ENCODE assay signal across 16 cellular contexts in the genomic region with DNA sequence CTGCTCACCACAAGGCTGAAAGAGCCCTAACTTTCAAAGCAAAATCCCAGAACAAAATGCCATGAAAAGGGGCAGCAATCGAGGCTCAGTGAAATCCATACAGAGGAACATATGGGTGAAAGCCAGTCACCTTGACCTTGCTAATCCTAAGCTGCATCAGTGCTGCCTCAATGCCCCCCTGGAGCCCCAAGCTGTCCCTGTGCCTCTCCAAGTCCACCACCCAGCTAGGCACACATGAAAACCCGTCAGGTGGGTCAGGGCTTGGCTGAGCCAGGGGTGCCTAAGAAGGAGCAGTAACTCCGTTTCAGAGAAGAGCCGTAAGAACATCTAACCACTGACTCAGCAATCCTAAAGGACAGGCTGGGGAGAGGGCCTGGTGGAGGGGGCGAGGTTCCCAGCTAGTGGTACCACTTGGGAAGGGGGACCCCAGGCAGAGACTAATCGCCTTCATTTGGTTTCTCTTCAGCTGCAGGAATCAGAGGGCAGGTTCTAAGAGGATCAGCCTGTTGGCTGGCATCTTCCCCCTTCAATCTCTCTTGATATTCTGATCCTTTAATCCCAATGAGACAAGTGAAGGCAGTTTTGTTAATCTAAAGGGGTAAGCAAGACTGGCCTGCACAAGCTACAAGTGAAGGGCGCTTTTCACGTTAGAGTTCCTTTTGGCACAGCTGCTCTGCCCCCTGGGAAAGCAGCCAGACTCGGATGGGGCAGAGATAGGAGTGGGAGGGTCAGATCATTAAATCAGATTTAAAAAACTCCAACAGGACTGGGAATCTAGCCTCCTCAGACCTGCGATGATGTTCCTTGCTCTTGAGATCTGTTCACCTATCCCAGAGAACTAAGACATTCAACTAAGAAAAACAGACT. TPM values are rescaled to one million over a fixed set of nuclear protein-coding genes. Genes with fewer than 3 reads are reported as not detected.
A peak's percentile ranks its signal among the peaks of the same experiment; 100 is the strongest.
DNase-seq lines count a peak whose midpoint lies in the region; TF ChIP-seq lines count a peak whose summit lies in the region.
"Had no signal": no experiment of that assay in that cellular context is flagged by ENCODE, and none has a peak within 500 bp of the region (broad histone marks: within the 10 kb centered on the region; RNA-seq: fewer than 3 reads in every experiment).

No MANE protein-coding gene starts in this region.

- peaks cover 20% of the 10 kb centered on the region for H3K4me1 Mint-ChIP-seq in glutamatergic neuron (ENCODE audit: low read depth, unreplicated experiment)

- no TSS peak for BruUV-seq in OCI-LY7 (replicated peaks; lab: Mats Ljungman, UMichigan)
- no TSS peak for BruUV-seq in PC-9 (replicated peaks; lab: Mats Ljungman, UMichigan)

- H3K79me2 ChIP-seq in OCI-LY7 (ENCODE audit: insufficient read depth, low read depth, low read length) (no peaks in the 10 kb centered on the region), PC-9 (ENCODE audit: low read depth) (peaks cover 34% of the 10 kb centered on the region)

- H3K4me1 ChIP-seq in BLaER1 (peaks cover 41% of the 10 kb centered on the region), OCI-LY7 (ENCODE audit: insufficient read depth, low read length, poor library complexity, severe bottlenecking) (peaks cover 15% of the 10 kb centered on the region), sigmoid colon (peaks cover 0 to 50% (median 45%) of the 10 kb centered on the region in 4 donors), PC-9 (replicated peaks; ENCODE audit: insufficient read depth) (no peaks in the 10 kb centered on the region)
- H3K4me1 ChIP-seq: Caco-2 had no signal

- 64 to 82% methylated on average over 10 of the region's 10 CpGs for WGBS in sigmoid colon, 2 donors

- H3K27me3 Mint-ChIP-seq in glutamatergic neuron (ENCODE audit: unreplicated experiment): peaks cover 2% of the 10 kb centered on the region

- peak overlapping the region; percentile 28 for H3K4me3 Mint-ChIP-seq in glutamatergic neuron (ENCODE audit: unreplicated experiment)

- H3F3A ChIP-seq in PC-9 (ENCODE audit: insufficient read depth, low read depth): peaks cover 28% of the 10 kb centered on the region

- TF ChIP-seq POLR2A in sigmoid colon (IDR thresholded peaks at IDR 0.05): no peak

- no peaks in the 10 kb centered on the region for H3K9me3 ChIP-seq in BLaER1
- no peaks in the 10 kb centered on the region for H3K9me3 ChIP-seq in OCI-LY7 (ENCODE audit: low read length)
- no peaks in the 10 kb centered on the region for H3K9me3 ChIP-seq in sigmoid colon
- no peaks in the 10 kb centered on the region for H3K9me3 ChIP-seq in PC-9 (ENCODE audit: insufficient read depth, low read depth)
- H3K9me3 ChIP-seq: Caco-2 had no signal

- peak overlapping the region; percentile 76 for H3K4me2 ChIP-seq in BLaER1
- H3K4me2 ChIP-seq in OCI-LY7 (ENCODE audit: low read length): peak overlapping the region; percentile 40
- H3K4me2 ChIP-seq in PC-9: no peak overlapping the region
- H3K4me2 ChIP-seq: smooth muscle cell had no signal

- H2AFZ ChIP-seq in OCI-LY7 (ENCODE audit: low read length) (no peak overlapping the region), PC-9 (no peak overlapping the region)

- H3K36me3 ChIP-seq in BLaER1 (peaks cover 71% of the 10 kb centered on the region), OCI-LY7 (ENCODE audit: insufficient read depth, low read length) (peaks cover 26% of the 10 kb centered on the region), sigmoid colon (peaks cover 9 to 39% (median 20%) of the 10 kb centered on the region in 4 donors), PC-9 (ENCODE audit: low read depth) (peaks cover 22% of the 10 kb centered on the region; the same call in 1 of the 2 replicates)

- TF ChIP-seq CTCF in OCI-LY7 (conservative IDR thresholded peaks at IDR 0.05; ENCODE audit: low read length) (no peak), glutamatergic neuron (IDR thresholded peaks at IDR 0.05; ENCODE audit: partially characterized antibody, unreplicated experiment) (no peak), sigmoid colon (IDR thresholded peaks at IDR 0.05) (no peak), PC-9 (conservative IDR thresholded peaks at IDR 0.05) (no peak)

- H3K9ac ChIP-seq in BLaER1: peak overlapping the region; percentile 46; the same call in 1 of the 2 replicates

- CTCF ChIA-PET in OCI-LY7 (lab: Charles Lee; ENCODE audit: unreplicated experiment) (no interaction called here), PC-9 (lab: Charles Lee) (no interaction called here)

- H3K27ac ChIP-seq in BLaER1 (no peak overlapping the region; the same call in 1 of the 2 replicates), OCI-LY7 (ENCODE audit: low read depth, low read length, poor library complexity, severe bottlenecking) (no peak overlapping the region), sigmoid colon (peak overlapping the region; percentile 11 to 75 (median 67)), PC-9 (no peak overlapping the region)

- DNase-seq in OCI-LY7 (ENCODE audit: low spot score) (no peak), glutamatergic neuron (no peak), sigmoid colon (no peak), AG08396 (ENCODE audit: low spot score) (no peak), NCI-H2196 treated with DMSO at 0.1 percent for 48 hours (lab: John Stamatoyannopoulos, UW; ENCODE audit: unreplicated experiment) (no peak), PC-9 (no peak)
- no peak for DNase-seq in activated T-cell treated with anti-CD3 and anti-CD28 coated beads, Interleukin-2, amount 50 U/mL, for 48 hours
- DNase-seq: ACHN; activated naive CD4-positive, alpha-beta T cell; Caco-2; effector memory CD4-positive, alpha-beta T cell; foreskin fibroblast; NCI-H1694 treated with DMSO at 0.1 percent for 48 hours; NCI-H510A had no signal

- H3K27me3 ChIP-seq in BLaER1 (no peaks in the 10 kb centered on the region), sigmoid colon (no peaks in the 10 kb centered on the region), PC-9 (ENCODE audit: insufficient read depth, low read depth) (no peaks in the 10 kb centered on the region)

- H4K20me1 ChIP-seq in BLaER1 (peaks cover 78% of the 10 kb centered on the region), OCI-LY7 (ENCODE audit: insufficient read depth, low read length) (peaks cover 7% of the 10 kb centered on the region; the same call in 1 of the 2 replicates), PC-9 (ENCODE audit: insufficient read depth) (peaks cover 50% of the 10 kb centered on the region)

- peaks cover 3% of the 10 kb centered on the region for H3K9me3 Mint-ChIP-seq in glutamatergic neuron (ENCODE audit: unreplicated experiment)

- H3K4me3 ChIP-seq in BLaER1 (no peak overlapping the region), OCI-LY7 (ENCODE audit: low read depth, low read length, poor library complexity, severe bottlenecking) (no peak overlapping the region), sigmoid colon (no peak overlapping the region), PC-9 (no peak overlapping the region)
- H3K4me3 ChIP-seq: smooth muscle cell had no signal

- TF ChIP-seq EP300 in sigmoid colon (IDR thresholded peaks at IDR 0.05): no peak

- H3K9me2 ChIP-seq in OCI-LY7 (ENCODE audit: insufficient read depth, low read length) (no peaks in the 10 kb centered on the region), PC-9 (ENCODE audit: insufficient read depth) (no peaks in the 10 kb centered on the region)

- no peaks in the 10 kb centered on the region for H3K36me3 Mint-ChIP-seq in glutamatergic neuron (ENCODE audit: unreplicated experiment)

- POLR2A ChIA-PET in OCI-LY7 (lab: Charles Lee) (interaction anchor here (0.7 kb wide), 1 partner anchor 11 kb away, joined by 3 read pairs; no protein-coding TSS in a partner anchor), PC-9 (lab: Charles Lee; ENCODE audit: unreplicated experiment) (interaction anchor here (0.7 kb wide), 1 partner anchor 92 kb away, joined by 4 read pairs; no protein-coding TSS in a partner anchor)

- intact Hi-C loops in OCI-LY7 (cut with micrococcal nuclease; ENCODE audit: unreplicated experiment) (no loop called here), sigmoid colon (cut with DNase I) (no loop called here), PC-9 (cut with micrococcal nuclease; ENCODE audit: unreplicated experiment) (no loop called here)

- peak overlapping the region; percentile 48 for H3K27ac Mint-ChIP-seq in glutamatergic neuron (ENCODE audit: unreplicated experiment)

RNA-seq across cellular contexts. Expression of a gene that starts 7.6 kb away (rescaled TPM):
- total RNA-seq in OCI-LY7 (2014; rRNA removed; shearing (Covaris generic)): 15.0 and 27.7 TPM in 2 replicates
- total RNA-seq in OCI-LY7 (2022): 51.2 and 51.8 TPM in 2 replicates
- total RNA-seq in glutamatergic neuron (ENCODE audit: unreplicated experiment): 65.5 TPM
- 10 to 100 TPM; 28.5 to 45.1 (median 34.4) TPM for total RNA-seq in sigmoid colon
- polyA plus RNA-seq in sigmoid colon: 10 to 100 TPM; 33.8 to 41.9 (median 37.8) TPM
- 80.3 and 87.4 TPM in 2 replicates for total RNA-seq in PC-9 (2021)

RNA-seq across cellular contexts. Expression of a gene that starts 38.6 kb away (rescaled TPM):
- total RNA-seq in OCI-LY7 (2014; rRNA removed; shearing (Covaris generic)): 23.4 and 28.8 TPM in 2 replicates
- total RNA-seq in OCI-LY7 (2022) (40.7 and 47.0 TPM in 2 replicates), glutamatergic neuron (ENCODE audit: unreplicated experiment) (42.4 TPM), sigmoid colon (10 to 100 TPM; 41.0 to 66.5 (median 58.7) TPM), PC-9 (2021) (41.9 and 42.9 TPM in 2 replicates)
- polyA plus RNA-seq in sigmoid colon: 10 to 100 TPM; 25.7 to 33.1 (median 31.2) TPM

Comparison
In these comparisons a context has a peak if more than half of its experiments do, and no peak if none do; other contexts are left out.
1. H3K27ac ChIP-seq: peak in sigmoid colon (4 of 4); none in BLaER1 (single experiment), OCI-LY7 (single experiment) and PC-9 (single experiment).